17 cellular contexts compared by ENCODE assay signal in the genomic region with DNA sequence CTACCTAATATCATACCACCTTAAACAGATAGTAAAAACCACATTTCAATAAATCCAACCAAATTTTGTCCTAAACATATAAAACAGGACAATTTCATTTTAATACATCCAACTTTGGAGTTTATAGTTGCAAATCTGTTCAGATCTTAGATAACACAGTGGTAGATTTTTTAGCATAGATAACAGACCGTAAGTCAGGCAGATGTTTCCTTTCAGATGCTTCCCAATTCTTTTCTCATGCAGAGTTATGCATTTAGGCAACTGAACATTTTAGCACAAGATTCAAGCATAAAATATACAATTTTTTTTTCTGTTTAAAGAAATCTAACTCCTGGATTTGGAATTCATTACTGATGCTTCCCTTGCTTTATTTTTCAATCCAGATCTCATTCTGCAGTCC.
DNase-seq lines count a peak whose midpoint lies in the region; ATAC-seq and TF ChIP-seq lines count a peak whose summit lies in the region.
"Had no signal": no experiment of that assay in that cellular context is flagged by ENCODE, and none has a peak within 500 bp of the region (broad histone marks: within the 10 kb centered on the region; RNA-seq: fewer than 3 reads in every experiment).

No MANE protein-coding gene starts in this region.

- H3K4me1 Mint-ChIP-seq in osteocyte (ENCODE audit: unreplicated experiment) = peaks cover 13% of the 10 kb centered on the region
- H3K4me1 Mint-ChIP-seq: CD14-positive monocyte had no signal

- H3K36me3 Mint-ChIP-seq in osteocyte (ENCODE audit: unreplicated experiment) = peaks cover 7% of the 10 kb centered on the region
- H3K36me3 Mint-ChIP-seq: CD14-positive monocyte; CD8-positive, alpha-beta T cell had no signal

- H3K9ac ChIP-seq in DND-41 (ENCODE audit: low read depth, low read length) (0 out of 2 replicates have a peak overlapping the region, but pooled peaks have one; percentile 12), adipocyte (ENCODE audit: low read length) (peak overlapping the region; percentile 38)

- TF ChIP-seq CTCF in DND-41 (IDR thresholded peaks at IDR 0.05; ENCODE audit: borderline replicate concordance, extremely low read depth, low read length, poor library complexity, severe bottlenecking) (no peak), osteocyte (IDR thresholded peaks at IDR 0.05) (no peak)

- peak overlapping the region; percentile 68 for H3K27ac ChIP-seq in DND-41 (ENCODE audit: low read length)
- H3K27ac ChIP-seq: 22Rv1, HL-60 had no signal

- H3K36me3 ChIP-seq in DND-41 (ENCODE audit: insufficient read depth, low read length) = no peaks in the 10 kb centered on the region
- no peaks in the 10 kb centered on the region for H3K36me3 ChIP-seq in adipocyte (ENCODE audit: control insufficient read depth, insufficient read depth, low read length, severe bottlenecking)

- no peak for DNase-seq in DND-41
- peak; percentile 7 to 12 for DNase-seq in Kasumi-1 (lab: John Stamatoyannopoulos, UW)
- DNase-seq in adipocyte (ENCODE audit: low read depth) = no peak
- no peak for DNase-seq in osteocyte (ENCODE audit: extremely low spot score, unreplicated experiment)
- DNase-seq in activated naive CD4-positive, alpha-beta T cell treated with anti-CD3 and anti-CD28 coated beads, Interleukin-2, amount 50 U/mL, for 16 hours = no peak
- DNase-seq in NCI-H510A treated with DMSO at 0.1 percent for 48 hours (lab: John Stamatoyannopoulos, UW) = no peak
- DNase-seq in stimulated activated CD4-positive, alpha-beta T cell treated with anti-CD3 and anti-CD28 coated beads, Interleukin-15, amount 100 ng/mL, for 24 hours = no peak
- DNase-seq: CD8-positive, alpha-beta T cell; COR-L47; DMS153; DMS79 treated with DMSO at 0.1 percent for 48 hours; GF-D8 had no signal

- peaks cover 10% of the 10 kb centered on the region for H3K9me3 Mint-ChIP-seq in osteocyte (ENCODE audit: unreplicated experiment)

- H3K4me2 ChIP-seq in DND-41 (ENCODE audit: insufficient read depth, low read length) = 0 out of 2 replicates have a peak overlapping the region, but pooled peaks have one; percentile 6

- H3K9me3 ChIP-seq in DND-41 (ENCODE audit: insufficient read depth, low read length, severe bottlenecking) (no peaks in the 10 kb centered on the region), adipocyte (ENCODE audit: control insufficient read depth, low read length) (no peaks in the 10 kb centered on the region)

- no peaks in the 10 kb centered on the region for H3K27me3 ChIP-seq in DND-41 (ENCODE audit: insufficient read depth, low read length, poor library complexity)
- no peaks in the 10 kb centered on the region for H3K27me3 ChIP-seq in adipocyte (replicated peaks; ENCODE audit: control insufficient read depth, insufficient read depth, low read length)

- H3K79me2 ChIP-seq in DND-41 (ENCODE audit: insufficient read depth, low read length) = no peaks in the 10 kb centered on the region

- no peak overlapping the region for H2AFZ ChIP-seq in DND-41 (ENCODE audit: low read depth, low read length)

- peak overlapping the region; percentile 54 for H3K27ac Mint-ChIP-seq in osteocyte (ENCODE audit: unreplicated experiment)
- H3K27ac Mint-ChIP-seq: CD14-positive monocyte; CD8-positive, alpha-beta T cell had no signal

- H4K20me1 ChIP-seq in DND-41 (ENCODE audit: insufficient read depth, low read length) = no peaks in the 10 kb centered on the region

- no peak overlapping the region for H3K4me3 ChIP-seq in DND-41 (ENCODE audit: low read depth in 1 of 2, low read length in 2 of 2)
- H3K4me3 ChIP-seq in adipocyte (ENCODE audit: low read length) = no peak overlapping the region

- peaks cover 4% of the 10 kb centered on the region for H3K27me3 Mint-ChIP-seq in osteocyte (ENCODE audit: unreplicated experiment)

- no peak overlapping the region for H3K4me3 Mint-ChIP-seq in osteocyte (ENCODE audit: unreplicated experiment)
- H3K4me3 Mint-ChIP-seq: CD14-positive monocyte; CD8-positive, alpha-beta T cell had no signal

- peaks cover 48% of the 10 kb centered on the region for H3K4me1 ChIP-seq in DND-41 (ENCODE audit: insufficient read depth, low read length)
- peaks cover 13% of the 10 kb centered on the region for H3K4me1 ChIP-seq in adipocyte (ENCODE audit: control insufficient read depth, insufficient read depth, low read length)

- ATAC-seq in DND-41 (ENCODE audit: insufficient read depth, low read depth) (peak; percentile 74), GM18861 (IDR thresholded peaks at IDR 0.05; ENCODE audit: unreplicated experiment) (no peak)
- ATAC-seq: CD8-positive, alpha-beta T cell; HCT116 had no signal

Comparison
In these comparisons a context has a peak if more than half of its experiments do, and no peak if none do; other contexts are left out.
1. DNase-seq: peak in Kasumi-1 (2 of 2); none in DND-41 (single experiment), adipocyte (single experiment), osteocyte (single experiment), activated naive CD4-positive, alpha-beta T cell treated with anti-CD3 and anti-CD28 coated beads, Interleukin-2, amount 50 U/mL, for 16 hours (single experiment), NCI-H510A treated with DMSO at 0.1 percent for 48 hours (single experiment) and stimulated activated CD4-positive, alpha-beta T cell treated with anti-CD3 and anti-CD28 coated beads, Interleukin-15, amount 100 ng/mL, for 24 hours (single experiment).